ENCODE assay signal across 1 cellular context in the genomic region with DNA sequence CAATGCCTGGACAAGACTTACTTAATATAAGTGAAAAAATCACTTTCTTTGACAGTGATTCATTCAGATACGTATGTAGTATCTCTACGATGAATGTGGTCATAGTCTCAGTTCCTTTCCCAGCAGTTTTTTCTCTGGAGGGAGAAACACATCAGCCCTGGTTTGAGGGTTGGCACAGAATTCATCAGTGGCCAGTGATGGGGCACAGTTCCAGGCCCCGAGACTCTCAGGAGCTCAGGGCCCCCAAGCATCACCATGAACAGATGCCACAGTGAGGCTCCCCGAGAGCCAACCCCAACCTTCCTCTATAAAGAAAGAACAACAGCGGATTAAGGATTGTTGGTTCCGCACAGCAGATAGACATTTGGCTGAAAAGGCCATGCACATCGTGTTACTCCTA.
TF ChIP-seq lines count a peak whose summit lies in the region.

No MANE protein-coding gene starts in this region.

TF ChIP-seq in HepG2, 621 proteins besides CTCF, POLR2A, EP300 and RAD21:
- TF ChIP-seq TFAP4 (IDR thresholded peaks at IDR 0.05; ENCODE audit: borderline replicate concordance, low read depth): no peak
- no peak for TF ChIP-seq ZMYM2 (CRISPR knock-in tag; IDR thresholded peaks at IDR 0.05)
- peak; percentile 60 for TF ChIP-seq RBM22 (optimal IDR thresholded peaks at IDR 0.05; ENCODE audit: low read length)
- no peak for TF ChIP-seq ZFY (CRISPR knock-in tag; IDR thresholded peaks at IDR 0.05)
